In genomic region chr1:10948463-10948775, GRCh38 we compare ENCODE assay signal across 34 cellular contexts.
"Had no signal": no experiment of that assay in that cellular context is flagged by ENCODE, and none has a peak within 500 bp of the region (broad histone marks: within the 10 kb centered on the region; RNA-seq: fewer than 3 reads in every experiment).

No MANE protein-coding gene starts in this region.

- H3K4me3 ChIP-seq: body of pancreas, breast epithelium, MG63, PC-9 had no signal

- H3K4me2 ChIP-seq: PC-9 had no signal

- H3K36me3 ChIP-seq: breast epithelium, MG63 had no signal

- H3K9me3 ChIP-seq: body of pancreas had no signal

- H3K4me1 ChIP-seq: breast epithelium had no signal

- H3K27me3 ChIP-seq: body of pancreas, breast epithelium, MG63 had no signal

- FAIRE-seq: astrocyte, RCC 7860 had no signal

- DNase-seq: activated CD4-positive, alpha-beta T cell treated with anti-CD3 and anti-CD28 coated beads, Interleukin-2, amount 10 ng/mL, durations not matched to agents 7 days and 5 days; activated CD4-positive, alpha-beta T cell treated with anti-CD3 and anti-CD28 coated beads, Interleukin-2, amount 50 U/mL, for 48 hours; activated CD4-positive, CD25-positive, alpha-beta regulatory T cell; activated CD8-positive, alpha-beta T cell treated with anti-CD3 and anti-CD28 coated beads, Interleukin-2, amount 10 ng/mL, durations not matched to agents 7 days and 5 days; activated gamma-delta T cell; activated naive CD4-positive, alpha-beta T cell treated with Interleukin-2 at 50 U/mL for 16 hours; activated naive CD8-positive, alpha-beta T cell treated with anti-CD3 and anti-CD28 coated beads, Interleukin-2, amount 10 ng/mL, durations not matched to agents 7 days and 5 days; activated T-cell treated with anti-CD3 and anti-CD28 coated beads, Interleukin-2, amount 50 U/mL, for 24 hours; amygdala; body of pancreas; caudate nucleus; cerebellar nuclear complex; Kasumi-1; KG1; MG63; NCI-H1048; NCI-H1105 treated with DMSO at 0.1 percent for 48 hours; NCI-H1436; NCI-H1694 treated with DMSO at 0.1 percent for 48 hours; NCI-H2029; NCI-H345; NCI-H526 treated with DMSO at 0.1 percent for 48 hours; NK-92 treated with Interleukin-12 subunit alpha and Interleukin-12 subunit beta, amount 100 ng/mL, for 24 hours; PC-9; SIG-M5; T-cell; T-helper 17 cell had no signal

- H3K27ac ChIP-seq: body of pancreas, breast epithelium, PC-9, RWPE1, VCaP had no signal

- ATAC-seq: activated CD8-positive, alpha-beta T cell treated with anti-CD3 and anti-CD28 coated beads, Interleukin-2, amount 10 ng/mL, durations not matched to agents 7 days and 5 days; body of pancreas; Right ventricle myocardium inferior; SK-N-SH treated with all-trans-retinoic acid at 6 μM for 48 hours; T-cell; T-helper 17 cell had no signal

- H2AFZ ChIP-seq: PC-9 had no signal
